9 cellular contexts compared by ENCODE assay signal in genomic region chr10:102652170-102652926, GRCh38. TPM values are rescaled to one million over a fixed set of nuclear protein-coding genes. Genes with fewer than 3 reads are reported as not detected.
DNase-seq lines count a peak whose midpoint lies in the region; ATAC-seq, FAIRE-seq and TF ChIP-seq lines count a peak whose summit lies in the region.
"Had no signal": no experiment of that assay in that cellular context is flagged by ENCODE, and none has a peak within 500 bp of the region (broad histone marks: within the 10 kb centered on the region; RNA-seq: fewer than 3 reads in every experiment).

No MANE protein-coding gene starts in this region.

- H3K27me3 ChIP-seq in lower lobe of right lung (ENCODE audit: low read depth) (no peaks in the 10 kb centered on the region), MG63 (no peaks in the 10 kb centered on the region), pancreas (no peaks in the 10 kb centered on the region)

- TF ChIP-seq CTCF in lower lobe of right lung (IDR thresholded peaks at IDR 0.05) (no peak), pancreas (IDR thresholded peaks at IDR 0.05) (no peak)

- DNase-seq in GM18507 (ENCODE audit: extremely low spot score, insufficient read length, low read depth) (no peak), NOMO-1 treated with DMSO at 0.1 percent for 48 hours (lab: John Stamatoyannopoulos, UW; ENCODE audit: unreplicated experiment) (peak; percentile 64), lower lobe of right lung (no peak), HUDEP-2 (lab: John Stamatoyannopoulos, UW; ENCODE audit: unreplicated experiment in 76 of 76) (no peak), MG63 (no peak), DMS 273 treated with DMSO at 0.1 percent for 48 hours (lab: John Stamatoyannopoulos, UW) (no peak), pancreas (no peak)

- H3K36me3 ChIP-seq in lower lobe of right lung (peaks cover 73% of the 10 kb centered on the region), MG63 (peaks cover 21% of the 10 kb centered on the region), pancreas (peaks cover 0 to 39% (median 26%) of the 10 kb centered on the region in 3 donors)

- FAIRE-seq in GM18507 (lab: Jason Lieb, UNC): peak; percentile 96
- FAIRE-seq in pancreas (lab: Jason Lieb, UNC): no peak
- FAIRE-seq: H1 had no signal

- H3K9me3 ChIP-seq in lower lobe of right lung: no peaks in the 10 kb centered on the region
- no peaks in the 10 kb centered on the region for H3K9me3 ChIP-seq in MG63
- H3K9me3 ChIP-seq in pancreas: no peaks in the 10 kb centered on the region

- peak; percentile 44 for ATAC-seq in GM21737 (IDR thresholded peaks at IDR 0.05; ENCODE audit: unreplicated experiment)
- ATAC-seq in lower lobe of right lung: no peak
- ATAC-seq in pancreas: no peak

- H3K4me3 ChIP-seq in lower lobe of right lung: no peak overlapping the region
- H3K4me3 ChIP-seq in MG63: no peak overlapping the region
- H3K4me3 ChIP-seq in pancreas: no peak overlapping the region

- peak overlapping the region; percentile 99 for H3K27ac ChIP-seq in lower lobe of right lung
- peak overlapping the region in 2 of 4 donors; percentile 55 to 72 for H3K27ac ChIP-seq in pancreas

- H3K4me1 ChIP-seq in lower lobe of right lung (peaks cover 97% of the 10 kb centered on the region), pancreas (peaks cover 42 to 65% (median 53%) of the 10 kb centered on the region in 3 donors)

- 89 to 93% methylated on average over 12 of the region's 12 CpGs for WGBS in pancreas, 2 donors

- intact Hi-C loops in lower lobe of right lung (cut with DNase I) (no loop called here), pancreas (cut with DNase I) (no loop called here)

RNA-seq across cellular contexts. Expression of gene TRIM8, which starts 8.1 kb away (rescaled TPM):
- total RNA-seq in lower lobe of right lung (142 TPM), pancreas (100 to 1,000 TPM in 1 of 6 donors, 10 to 100 TPM in 5; 65.2 to 106 (median 76.7) TPM)
- total RNA-seq in MG63 (2014; rRNA removed; shearing (Covaris generic); ENCODE audit: low replicate concordance): 27.8 and 40.9 TPM in 2 replicates
- 10 to 100 TPM; 42.2 to 53.2 TPM for polyA plus RNA-seq in pancreas
